ENCODE assay signal across 8 cellular contexts in genomic region chr1:56525463-56526155, GRCh38. TPM values are rescaled to one million over a fixed set of nuclear protein-coding genes. Genes with fewer than 3 reads are reported as not detected.
DNase-seq lines count a peak whose midpoint lies in the region; ATAC-seq, FAIRE-seq and TF ChIP-seq lines count a peak whose summit lies in the region.

No MANE protein-coding gene starts in this region.

- peaks cover 22% of the 10 kb centered on the region; the same call in 1 of the 2 replicates for H3K36me3 ChIP-seq in PC-3 (ENCODE audit: low read depth, low read length)

- no peak overlapping the region for H3K4me3 ChIP-seq in PC-3 (ENCODE audit: low read length)

- no peak overlapping the region for H3K9ac ChIP-seq in PC-3 (ENCODE audit: low read length)

- H3K27me3 Mint-ChIP-seq in immature natural killer cell (ENCODE audit: low read depth in 3 of 3) = peaks cover 0 to 5% (median 4%) of the 10 kb centered on the region in 3 donors

- DNase-seq in AG20443 (ENCODE audit: low spot score) (peak; percentile 46), PC-3 (peak; percentile 56), immature natural killer cell (peak; percentile 17 to 35 (median 33)), SW 1271 (lab: John Stamatoyannopoulos, UW) (no peak), HTR-8/SVneo (ENCODE audit: insufficient read length, low spot score) (no peak)
- no peak for DNase-seq in activated effector memory CD4-positive, alpha-beta T cell treated with anti-CD3 and anti-CD28 coated beads, Interleukin-2, amount 50 U/mL, for 16 hours

- no peak overlapping the region for H3K27ac ChIP-seq in PC-3 (ENCODE audit: low read length)

- no peak overlapping the region for H3K4me2 ChIP-seq in PC-3 (ENCODE audit: low read length)

- BruUV-seq in PC-3 (replicated peaks; lab: Mats Ljungman, UMichigan) = no TSS peak

- FAIRE-seq in HTR-8/SVneo (lab: Jason Lieb, UNC) = no peak

- ATAC-seq in GM19035 (IDR thresholded peaks at IDR 0.05; ENCODE audit: unreplicated experiment) (peak; percentile 85), HG03066 (IDR thresholded peaks at IDR 0.05; ENCODE audit: low read depth, unreplicated experiment) (peak; percentile 79), PC-3 (peak; percentile 62)

- H3K4me1 ChIP-seq in PC-3 (ENCODE audit: insufficient read depth, low read length) = peaks cover 33% of the 10 kb centered on the region

- peaks cover 23% of the 10 kb centered on the region for H3K79me2 ChIP-seq in PC-3 (ENCODE audit: low read length)

- H3K4me3 Mint-ChIP-seq in immature natural killer cell = peak overlapping the region in 1 of 5 donors; percentile 27

- no peak for TF ChIP-seq CTCF in PC-3 (conservative IDR thresholded peaks at IDR 0.05; ENCODE audit: low read depth, low read length)

- H3K9me2 ChIP-seq in PC-3 (replicated peaks; ENCODE audit: low read length) = no peaks in the 10 kb centered on the region

- H2AFZ ChIP-seq in PC-3 (ENCODE audit: low read length) = no peak overlapping the region

- intact Hi-C loops in PC-3 (cut with micrococcal nuclease) = no loop called here

- no peaks in the 10 kb centered on the region for H3F3A ChIP-seq in PC-3 (ENCODE audit: low read length, unreplicated experiment)

- H3K9me3 Mint-ChIP-seq in immature natural killer cell = no peaks in the 10 kb centered on the region

- H3K4me1 Mint-ChIP-seq in immature natural killer cell = peaks cover 8 to 13% of the 10 kb centered on the region in 2 donors

- CTCF ChIA-PET in PC-3 (lab: Charles Lee) = no interaction called here

- POLR2A ChIA-PET in PC-3 (lab: Charles Lee; ENCODE audit: unreplicated experiment) = no interaction called here

- no peaks in the 10 kb centered on the region for H3K27me3 ChIP-seq in PC-3 (ENCODE audit: low read length)

- no peak overlapping the region for H3K27ac Mint-ChIP-seq in immature natural killer cell

- no peaks in the 10 kb centered on the region for H3K36me3 Mint-ChIP-seq in immature natural killer cell

- no peaks in the 10 kb centered on the region for H3K9me3 ChIP-seq in PC-3 (ENCODE audit: low read length)

- peaks cover 7% of the 10 kb centered on the region; the same call in 1 of the 2 replicates for H4K20me1 ChIP-seq in PC-3 (ENCODE audit: low read length)

RNA-seq across cellular contexts. Expression of gene PLPP3, which starts 53.8 kb away (rescaled TPM):
- 32.8 and 41.0 TPM in 2 replicates for total RNA-seq in PC-3 (2014; rRNA removed)
- not detected for polyA plus RNA-seq in immature natural killer cell

Comparison
In these comparisons a context has a peak if more than half of its experiments do, and no peak if none do; other contexts are left out.
1. DNase-seq: peak in AG20443 (single experiment), PC-3 (single experiment) and immature natural killer cell (3 of 3); none in SW 1271 (0 of 2), HTR-8/SVneo (single experiment) and activated effector memory CD4-positive, alpha-beta T cell treated with anti-CD3 and anti-CD28 coated beads, Interleukin-2, amount 50 U/mL, for 16 hours (single experiment).
2. Peak in every context shown above with its lines, with median percentiles within 50 percentile points of each other: ATAC-seq.